9 cellular contexts compared by ENCODE assay signal in genomic region chr2:236570081-236570979, GRCh38. TPM values are rescaled to one million over a fixed set of nuclear protein-coding genes. Genes with fewer than 3 reads are reported as not detected.
DNase-seq lines count a peak whose midpoint lies in the region; ATAC-seq and TF ChIP-seq lines count a peak whose summit lies in the region.
"Had no signal": no experiment of that assay in that cellular context is flagged by ENCODE, and none has a peak within 500 bp of the region (broad histone marks: within the 10 kb centered on the region; RNA-seq: fewer than 3 reads in every experiment).

No MANE protein-coding gene starts in this region.

- peaks cover 26% of the 10 kb centered on the region for H3K4me1 ChIP-seq in CD4-positive, CD25-positive, alpha-beta regulatory T cell (ENCODE audit: control insufficient read depth, insufficient read depth, low read length, poor library complexity, severe bottlenecking)
- peaks cover 62% of the 10 kb centered on the region for H3K4me1 ChIP-seq in neural progenitor cell

- H3K36me3 ChIP-seq in CD4-positive, CD25-positive, alpha-beta regulatory T cell (ENCODE audit: control insufficient read depth, insufficient read depth, low read length) = peaks cover 7% of the 10 kb centered on the region
- no peaks in the 10 kb centered on the region for H3K36me3 ChIP-seq in neural progenitor cell

- H3K9me3 Mint-ChIP-seq in CD4-positive, CD25-positive, alpha-beta regulatory T cell = no peaks in the 10 kb centered on the region
- no peaks in the 10 kb centered on the region for H3K9me3 Mint-ChIP-seq in neural progenitor cell
- no peaks in the 10 kb centered on the region for H3K9me3 Mint-ChIP-seq in activated T-helper 2 cell treated with anti-CD3 and anti-CD28 coated beads, Interferon-gamma antibody, Interleukin-2, Interleukin-4, amounts not matched to agents 10 μg/mL and 5 μg/mL and 100 μg/mL, durations not matched to agents 14 hours and 24 hours and 36 hours

- H3K9me3 ChIP-seq in CD4-positive, CD25-positive, alpha-beta regulatory T cell (ENCODE audit: control insufficient read depth in 2 of 2, low read length in 2 of 2) = no peaks in the 10 kb centered on the region
- H3K9me3 ChIP-seq in neural progenitor cell (ENCODE audit: low read depth) = no peaks in the 10 kb centered on the region

- H3K4me3 Mint-ChIP-seq in CD4-positive, CD25-positive, alpha-beta regulatory T cell = peak overlapping the region in 1 of 4 donors; percentile 82
- H3K4me3 Mint-ChIP-seq in neural progenitor cell = peak overlapping the region; percentile 90
- H3K4me3 Mint-ChIP-seq in activated T-helper 2 cell treated with anti-CD3 and anti-CD28 coated beads, Interferon-gamma antibody, Interleukin-2, Interleukin-4, amounts not matched to agents 10 μg/mL and 5 μg/mL and 100 μg/mL, durations not matched to agents 14 hours and 24 hours and 36 hours (ENCODE audit: low read depth) = no peak overlapping the region

- no peaks in the 10 kb centered on the region for H3K27me3 ChIP-seq in CD4-positive, CD25-positive, alpha-beta regulatory T cell (ENCODE audit: control insufficient read depth, insufficient read depth, low read length)
- H3K27me3 ChIP-seq in neural progenitor cell = peaks cover 38% of the 10 kb centered on the region

- H3K4me2 ChIP-seq in neural progenitor cell = peak overlapping the region; percentile 71

- peaks cover 20% of the 10 kb centered on the region for H3K36me3 Mint-ChIP-seq in CD4-positive, CD25-positive, alpha-beta regulatory T cell
- no peaks in the 10 kb centered on the region for H3K36me3 Mint-ChIP-seq in neural progenitor cell
- no peaks in the 10 kb centered on the region for H3K36me3 Mint-ChIP-seq in activated T-helper 2 cell treated with anti-CD3 and anti-CD28 coated beads, Interferon-gamma antibody, Interleukin-2, Interleukin-4, amounts not matched to agents 10 μg/mL and 5 μg/mL and 100 μg/mL, durations not matched to agents 14 hours and 24 hours and 36 hours (ENCODE audit: low read depth)

- no peak overlapping the region for H3K27ac Mint-ChIP-seq in CD4-positive, CD25-positive, alpha-beta regulatory T cell
- peak overlapping the region; percentile 83 for H3K27ac Mint-ChIP-seq in neural progenitor cell
- H3K27ac Mint-ChIP-seq in activated T-helper 2 cell treated with anti-CD3 and anti-CD28 coated beads, Interferon-gamma antibody, Interleukin-2, Interleukin-4, amounts not matched to agents 10 μg/mL and 5 μg/mL and 100 μg/mL, durations not matched to agents 14 hours and 24 hours and 36 hours = no peak overlapping the region

- H3K27ac ChIP-seq in CD4-positive, CD25-positive, alpha-beta regulatory T cell (ENCODE audit: insufficient read depth, low read length, poor library complexity, severe bottlenecking) = no peak overlapping the region
- H3K27ac ChIP-seq in cingulate gyrus (ENCODE audit: low read depth, low read length) (peak overlapping the region; percentile 49), neural progenitor cell (peak overlapping the region; percentile 48)

- TF ChIP-seq CTCF in neural progenitor cell (IDR thresholded peaks at IDR 0.05) = no peak

- no peak overlapping the region for H3K9ac ChIP-seq in neural progenitor cell

- intact Hi-C loops in activated T-helper 2 cell treated with anti-CD3 and anti-CD28 coated beads, Interferon-gamma antibody, Interleukin-2, Interleukin-4, amounts not matched to agents 10 μg/mL and 5 μg/mL and 100 μg/mL, durations not matched to agents 14 hours and 24 hours and 36 hours (cut with micrococcal nuclease) = no loop called here

- H3K27me3 Mint-ChIP-seq in CD4-positive, CD25-positive, alpha-beta regulatory T cell = no peaks in the 10 kb centered on the region
- peaks cover 23% of the 10 kb centered on the region for H3K27me3 Mint-ChIP-seq in neural progenitor cell (ENCODE audit: insufficient read depth, low read depth)
- H3K27me3 Mint-ChIP-seq in activated T-helper 2 cell treated with anti-CD3 and anti-CD28 coated beads, Interferon-gamma antibody, Interleukin-2, Interleukin-4, amounts not matched to agents 10 μg/mL and 5 μg/mL and 100 μg/mL, durations not matched to agents 14 hours and 24 hours and 36 hours (ENCODE audit: low read depth) = peaks cover 12% of the 10 kb centered on the region

- no peak for ATAC-seq in CD4-positive, CD25-positive, alpha-beta regulatory T cell (ENCODE audit: low read depth in 2 of 2)
- ATAC-seq in HG03025 (IDR thresholded peaks at IDR 0.05; ENCODE audit: low FRiP score, unreplicated experiment) = peak; percentile 36

- H4K20me1 ChIP-seq in neural progenitor cell (ENCODE audit: low read depth) = no peaks in the 10 kb centered on the region

- peak overlapping the region; percentile 16 for H3K4me3 ChIP-seq in CD4-positive, CD25-positive, alpha-beta regulatory T cell (ENCODE audit: low read depth, low read length)
- peak overlapping the region; percentile 33 for H3K4me3 ChIP-seq in neural progenitor cell
- H3K4me3 ChIP-seq: K562 had no signal

- no peak overlapping the region for H2AFZ ChIP-seq in neural progenitor cell (replicated peaks)

- DNase-seq in CD4-positive, CD25-positive, alpha-beta regulatory T cell = no peak
- DNase-seq in neural progenitor cell (ENCODE audit: low spot score) (peak; percentile 43), GDM1 (lab: John Stamatoyannopoulos, UW) (no peak), NCI-H2081 treated with DMSO at 0.1 percent for 48 hours (lab: John Stamatoyannopoulos, UW) (no peak)
- DNase-seq in stimulated activated CD4-positive, alpha-beta T cell treated with anti-CD3 and anti-CD28 coated beads, Interleukin-15, amount 100 ng/mL, for 24 hours = no peak
- no peak for DNase-seq in activated T-helper 2 cell treated with anti-CD3 and anti-CD28 coated beads, Interferon-gamma antibody, Interleukin-2, Interleukin-4, amounts not matched to agents 10 μg/mL and 5 μg/mL and 100 μg/mL, durations not matched to agents 14 hours and 24 hours and 36 hours (ENCODE audit: low spot score)

- peaks cover 6 to 44% (median 17%) of the 10 kb centered on the region in 4 donors for H3K4me1 Mint-ChIP-seq in CD4-positive, CD25-positive, alpha-beta regulatory T cell
- peaks cover 87% of the 10 kb centered on the region for H3K4me1 Mint-ChIP-seq in neural progenitor cell
- H3K4me1 Mint-ChIP-seq in activated T-helper 2 cell treated with anti-CD3 and anti-CD28 coated beads, Interferon-gamma antibody, Interleukin-2, Interleukin-4, amounts not matched to agents 10 μg/mL and 5 μg/mL and 100 μg/mL, durations not matched to agents 14 hours and 24 hours and 36 hours (ENCODE audit: low read depth) = peaks cover 19% of the 10 kb centered on the region

- no peaks in the 10 kb centered on the region for H3K79me2 ChIP-seq in neural progenitor cell (ENCODE audit: low read depth)

- peaks cover 48% of the 10 kb centered on the region for H3F3A ChIP-seq in neural progenitor cell (ENCODE audit: low read depth)

RNA-seq across cellular contexts. Expression of gene ACKR3, which starts 0.7 kb away (rescaled TPM):
- total RNA-seq in CD4-positive, CD25-positive, alpha-beta regulatory T cell = 3.0 TPM
- polyA plus RNA-seq in CD4-positive, CD25-positive, alpha-beta regulatory T cell = 1 to 10 TPM; 3.9 to 7.9 (median 5.5) TPM
- total RNA-seq in neural progenitor cell (ENCODE audit: low replicate concordance) = 0.71 and 1.6 TPM in 2 replicates
- total RNA-seq in activated T-helper 2 cell treated with anti-CD3 and anti-CD28 coated beads, Interferon-gamma antibody, Interleukin-2, Interleukin-4, amounts not matched to agents 10 μg/mL and 5 μg/mL and 100 μg/mL, durations not matched to agents 14 hours and 24 hours and 36 hours = 1.8 and 2.7 TPM in 2 replicates
- polyA plus RNA-seq: K562 had no signal
